Comparison of ENCODE assay signal across 20 cellular contexts in the genomic region with DNA sequence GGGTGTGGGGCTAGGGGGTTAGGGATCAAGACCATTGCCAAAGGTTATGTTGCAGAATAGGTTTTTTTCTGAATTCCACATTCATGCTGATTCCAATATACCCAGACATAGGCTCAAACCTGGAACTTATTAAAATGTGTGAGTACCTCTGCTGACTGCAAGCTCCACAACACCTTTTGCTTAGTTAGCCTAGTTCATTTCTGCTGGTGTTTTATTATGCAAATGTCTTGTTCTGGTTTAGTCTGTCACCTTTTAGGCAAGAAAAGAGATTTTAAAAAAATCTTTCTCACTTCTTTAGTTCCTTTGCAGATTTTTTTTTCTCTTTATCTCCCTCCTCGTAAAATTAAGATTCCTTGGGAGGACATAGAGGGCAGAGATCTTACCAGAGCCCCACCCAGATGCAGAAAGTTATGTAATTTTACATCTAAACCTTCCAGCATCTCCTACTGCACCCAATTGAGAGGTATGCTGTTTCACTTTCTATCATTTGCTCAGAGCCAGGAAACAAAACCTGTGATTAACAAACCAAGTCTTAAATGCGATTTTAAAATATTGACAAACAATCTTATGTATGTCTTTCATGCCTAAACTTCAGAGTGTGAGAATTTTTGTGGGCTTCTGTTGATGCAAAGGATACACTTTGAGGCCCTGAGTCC.
A peak's percentile ranks its signal among the peaks of the same experiment; 100 is the strongest.
DNase-seq lines count a peak whose midpoint lies in the region; ATAC-seq and FAIRE-seq lines count a peak whose summit lies in the region.
"Had no signal": no experiment of that assay in that cellular context is flagged by ENCODE, and none has a peak within 500 bp of the region (broad histone marks: within the 10 kb centered on the region; RNA-seq: fewer than 3 reads in every experiment).

No MANE protein-coding gene starts in this region.

- H3K4me1 Mint-ChIP-seq in activated naive CD4-positive, alpha-beta T cell treated with anti-CD3 and anti-CD28 coated beads, Interleukin-2, amount 10 ng/mL, durations not matched to agents 7 days and 5 days, result no peaks in the 10 kb centered on the region

- DNase-seq in GM19239 (ENCODE audit: insufficient read length, low spot score) (no peak), cortex of kidney (lab: John Stamatoyannopoulos, UW) (no peak), amniotic stem cell (lab: John Stamatoyannopoulos, UW) (no peak)
- DNase-seq in activated naive CD4-positive, alpha-beta T cell treated with anti-CD3 and anti-CD28 coated beads, Interleukin-2, amount 10 ng/mL, durations not matched to agents 7 days and 5 days, result no peak
- DNase-seq: 8988T; BE2C; C1 segment of cervical spinal cord; CD4-positive, alpha-beta T cell; DMS153; DMS79; GDM1; GM23248; Karpas-422; KBM-7 had no signal

- H3K4me3 Mint-ChIP-seq in activated naive CD4-positive, alpha-beta T cell treated with anti-CD3 and anti-CD28 coated beads, Interleukin-2, amount 10 ng/mL, durations not matched to agents 7 days and 5 days, result no peak overlapping the region
- H3K4me3 Mint-ChIP-seq: CD4-positive, alpha-beta T cell; IgD-negative memory B cell had no signal

- H3K9me3 Mint-ChIP-seq in activated naive CD4-positive, alpha-beta T cell treated with anti-CD3 and anti-CD28 coated beads, Interleukin-2, amount 10 ng/mL, durations not matched to agents 7 days and 5 days, result no peaks in the 10 kb centered on the region
- H3K9me3 Mint-ChIP-seq: CD4-positive, alpha-beta T cell had no signal

- H3K27me3 Mint-ChIP-seq in activated naive CD4-positive, alpha-beta T cell treated with anti-CD3 and anti-CD28 coated beads, Interleukin-2, amount 10 ng/mL, durations not matched to agents 7 days and 5 days, result no peaks in the 10 kb centered on the region
- H3K27me3 Mint-ChIP-seq: CD4-positive, alpha-beta T cell; IgD-negative memory B cell had no signal

- ATAC-seq in GM18498 (IDR thresholded peaks at IDR 0.05; ENCODE audit: unreplicated experiment) (peak; percentile 45), GM21528 (IDR thresholded peaks at IDR 0.05; ENCODE audit: low FRiP score, unreplicated experiment) (peak; percentile 62), HG03354 (IDR thresholded peaks at IDR 0.05; ENCODE audit: poor library complexity, severe bottlenecking, unreplicated experiment) (peak; percentile 40)
- ATAC-seq: HepG2 had no signal

- no peaks in the 10 kb centered on the region for H3K36me3 Mint-ChIP-seq in activated naive CD4-positive, alpha-beta T cell treated with anti-CD3 and anti-CD28 coated beads, Interleukin-2, amount 10 ng/mL, durations not matched to agents 7 days and 5 days

- FAIRE-seq in GM19239 (lab: Jason Lieb, UNC), result peak; percentile 65
- FAIRE-seq: GM12892, HepG2 had no signal

- CTCF ChIA-PET in activated naive CD4-positive, alpha-beta T cell treated with anti-CD3 and anti-CD28 coated beads, Interleukin-2, amount 10 ng/mL, durations not matched to agents 7 days and 5 days (lab: Charles Lee), result no interaction called here

- H3K27ac Mint-ChIP-seq in activated naive CD4-positive, alpha-beta T cell treated with anti-CD3 and anti-CD28 coated beads, Interleukin-2, amount 10 ng/mL, durations not matched to agents 7 days and 5 days, result no peak overlapping the region
- H3K27ac Mint-ChIP-seq: CD4-positive, alpha-beta T cell; IgD-negative memory B cell had no signal
